ENCODE assay signal across 1 cellular context in the genomic region with DNA sequence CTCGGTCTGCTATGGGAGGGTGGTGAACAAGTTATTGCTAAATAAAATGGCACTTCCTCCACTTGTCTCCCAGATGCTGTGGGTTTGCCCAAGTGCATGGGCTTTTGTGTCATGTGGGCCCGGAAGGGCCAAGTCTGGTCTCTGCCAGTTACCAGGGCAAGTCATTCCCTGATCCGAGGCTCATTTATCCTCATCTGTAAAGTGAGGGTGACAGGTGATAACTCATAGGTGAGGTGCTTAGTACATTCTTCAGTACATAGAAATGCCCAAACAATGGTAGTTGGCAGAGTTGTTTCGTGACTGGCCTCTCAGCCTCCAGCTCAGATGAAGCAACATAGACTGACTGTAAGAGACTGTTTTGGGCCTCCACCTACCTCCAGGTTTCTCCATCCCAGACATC.
TF ChIP-seq lines count a peak whose summit lies in the region.

No MANE protein-coding gene starts in this region.

TF ChIP-seq in K562, 482 proteins besides CTCF, POLR2A, EP300 and RAD21:
- TF ChIP-seq THRAP3 (IDR thresholded peaks at IDR 0.05; ENCODE audit: borderline replicate concordance): no peak
- TF ChIP-seq KAT8 (IDR thresholded peaks at IDR 0.05; ENCODE audit: low read depth): no peak
- no peak for TF ChIP-seq TRIM28 (IDR thresholded peaks at IDR 0.05)
- TF ChIP-seq HDGF (IDR thresholded peaks at IDR 0.05): no peak
- no peak for TF ChIP-seq PCBP1 (IDR thresholded peaks at IDR 0.05; ENCODE audit: low read depth, low read length, poor library complexity, severe bottlenecking)
- TF ChIP-seq ETV5 (CRISPR knock-in tag; IDR thresholded peaks at IDR 0.05; ENCODE audit: low read depth): no peak
- TF ChIP-seq, protein P1, sequence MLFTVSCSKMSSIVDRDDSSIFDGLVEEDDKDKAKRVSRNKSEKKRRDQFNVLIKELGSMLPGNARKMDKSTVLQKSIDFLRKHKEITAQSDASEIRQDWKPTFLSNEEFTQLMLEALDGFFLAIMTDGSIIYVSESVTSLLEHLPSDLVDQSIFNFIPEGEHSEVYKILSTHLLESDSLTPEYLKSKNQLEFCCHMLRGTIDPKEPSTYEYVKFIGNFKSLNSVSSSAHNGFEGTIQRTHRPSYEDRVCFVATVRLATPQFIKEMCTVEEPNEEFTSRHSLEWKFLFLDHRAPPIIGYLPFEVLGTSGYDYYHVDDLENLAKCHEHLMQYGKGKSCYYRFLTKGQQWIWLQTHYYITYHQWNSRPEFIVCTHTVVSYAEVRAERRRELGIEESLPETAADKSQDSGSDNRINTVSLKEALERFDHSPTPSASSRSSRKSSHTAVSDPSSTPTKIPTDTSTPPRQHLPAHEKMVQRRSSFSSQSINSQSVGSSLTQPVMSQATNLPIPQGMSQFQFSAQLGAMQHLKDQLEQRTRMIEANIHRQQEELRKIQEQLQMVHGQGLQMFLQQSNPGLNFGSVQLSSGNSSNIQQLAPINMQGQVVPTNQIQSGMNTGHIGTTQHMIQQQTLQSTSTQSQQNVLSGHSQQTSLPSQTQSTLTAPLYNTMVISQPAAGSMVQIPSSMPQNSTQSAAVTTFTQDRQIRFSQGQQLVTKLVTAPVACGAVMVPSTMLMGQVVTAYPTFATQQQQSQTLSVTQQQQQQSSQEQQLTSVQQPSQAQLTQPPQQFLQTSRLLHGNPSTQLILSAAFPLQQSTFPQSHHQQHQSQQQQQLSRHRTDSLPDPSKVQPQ (CRISPR knock-in tag; IDR thresholded peaks at IDR 0.05; ENCODE audit: borderline replicate concordance): no peak
- TF ChIP-seq CBFA2T2 (conservative IDR thresholded peaks at IDR 0.05): no peak
- TF ChIP-seq IFI16 (CRISPR knock-in tag; IDR thresholded peaks at IDR 0.05): no peak
- TF ChIP-seq RERE (CRISPR knock-in tag; IDR thresholded peaks at IDR 0.05; ENCODE audit: borderline replicate concordance): no peak
- TF ChIP-seq SMAD1 (IDR thresholded peaks at IDR 0.05; ENCODE audit: low read depth, low read length, partially characterized antibody): no peak
- no peak for TF ChIP-seq YBX1 (IDR thresholded peaks at IDR 0.05)
- no peak for TF ChIP-seq ZKSCAN8 (CRISPR knock-in tag; IDR thresholded peaks at IDR 0.05)
- TF ChIP-seq EP400 (IDR thresholded peaks at IDR 0.05): no peak
- TF ChIP-seq SRSF1 (IDR thresholded peaks at IDR 0.05; ENCODE audit: low read depth, low read length): no peak
